20 cellular contexts compared by ENCODE assay signal in the genomic region with DNA sequence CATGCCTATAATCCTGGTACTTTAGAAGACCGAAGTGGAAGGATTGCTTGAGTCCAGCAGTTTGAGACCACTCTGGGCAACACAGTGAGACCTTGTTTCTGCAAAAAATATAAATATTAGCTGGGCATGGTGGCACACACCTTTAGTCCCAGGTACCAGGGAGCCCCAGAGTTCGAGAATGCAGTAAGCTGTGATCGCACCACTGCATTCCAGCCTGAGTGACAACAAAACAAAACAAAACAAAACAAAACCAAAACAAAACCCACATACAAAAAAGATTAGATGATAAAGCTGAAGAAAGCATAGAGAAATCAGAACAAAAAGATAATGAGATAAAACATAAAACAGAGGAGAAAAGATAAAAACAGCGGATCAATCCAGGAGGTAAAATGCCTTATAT.
DNase-seq lines count a peak whose midpoint lies in the region; ATAC-seq lines count a peak whose summit lies in the region.
"Had no signal": no experiment of that assay in that cellular context is flagged by ENCODE, and none has a peak within 500 bp of the region (broad histone marks: within the 10 kb centered on the region; RNA-seq: fewer than 3 reads in every experiment).

No MANE protein-coding gene starts in this region.

- peak in 1 of 3 donors; percentile 15 for DNase-seq in CD4-positive, CD25-positive, alpha-beta regulatory T cell
- no peak for DNase-seq in T-helper 2 cell treated with Interferon-gamma antibody and Interleukin-4, amounts not matched to agents 5 μg/mL and 100 μg/mL, for 36 hours (ENCODE audit: low spot score)
- no peak for DNase-seq in effector memory CD8-positive, alpha-beta T cell
- no peak for DNase-seq in NCI-H2107 (lab: John Stamatoyannopoulos, UW)
- DNase-seq in stimulated activated CD4-positive, alpha-beta T cell treated with anti-CD3 and anti-CD28 coated beads, Interleukin-15, amount 100 ng/mL, for 24 hours: no peak
- no peak for DNase-seq in stimulated activated CD4-positive, alpha-beta T cell treated with anti-CD3 and anti-CD28 coated beads, Interleukin-2, amount 100 ng/mL, for 48 hours
- DNase-seq in amniotic stem cell (lab: John Stamatoyannopoulos, UW): no peak
- DNase-seq: body of pancreas, COR-L47, DMS79, erythroblast, GF-D8, left colon, NCI-H2171, NCI-H510A treated with DMSO at 0.1 percent for 48 hours, occipital lobe, Peyer's patch, SIG-M5, upper lobe of left lung had no signal

- no peak overlapping the region for H3K9ac ChIP-seq in BLaER1

- H3K4me3 Mint-ChIP-seq in CD4-positive, CD25-positive, alpha-beta regulatory T cell: peak overlapping the region; percentile 9 to 88 (median 61)
- H3K4me3 Mint-ChIP-seq in T-helper 2 cell treated with Interferon-gamma antibody and Interleukin-4, amounts not matched to agents 5 μg/mL and 100 μg/mL, for 36 hours: peak overlapping the region; percentile 8
- peak overlapping the region; percentile 55 to 65 for H3K4me3 Mint-ChIP-seq in effector memory CD8-positive, alpha-beta T cell

- peak overlapping the region; percentile 14; the same call in 1 of the 2 replicates for H3K4me2 ChIP-seq in BLaER1

- peak overlapping the region; percentile 6 to 31 (median 22) for H3K27ac Mint-ChIP-seq in CD4-positive, CD25-positive, alpha-beta regulatory T cell
- H3K27ac Mint-ChIP-seq in T-helper 2 cell treated with Interferon-gamma antibody and Interleukin-4, amounts not matched to agents 5 μg/mL and 100 μg/mL, for 36 hours: peak overlapping the region; percentile 62
- peak overlapping the region; percentile 81 to 82 for H3K27ac Mint-ChIP-seq in effector memory CD8-positive, alpha-beta T cell

- H3K27me3 ChIP-seq in BLaER1: no peaks in the 10 kb centered on the region
- H3K27me3 ChIP-seq in CD4-positive, CD25-positive, alpha-beta regulatory T cell (ENCODE audit: control insufficient read depth, insufficient read depth, low read length): no peaks in the 10 kb centered on the region
- H3K27me3 ChIP-seq: body of pancreas, Peyer's patch, upper lobe of left lung had no signal

- ATAC-seq in CD4-positive, CD25-positive, alpha-beta regulatory T cell (ENCODE audit: low read depth in 2 of 2): no peak
- peak; percentile 57 for ATAC-seq in effector memory CD8-positive, alpha-beta T cell (replicated peaks)
- ATAC-seq: body of pancreas, left colon had no signal

- H3K9me3 ChIP-seq in BLaER1: peaks cover 5% of the 10 kb centered on the region; the same call in 1 of the 2 replicates
- H3K9me3 ChIP-seq in CD4-positive, CD25-positive, alpha-beta regulatory T cell (ENCODE audit: control insufficient read depth in 2 of 2, low read length in 2 of 2): no peaks in the 10 kb centered on the region
- H3K9me3 ChIP-seq: body of pancreas, Peyer's patch, upper lobe of left lung had no signal

- H4K20me1 ChIP-seq in BLaER1: peaks cover 100% of the 10 kb centered on the region

- H3K27ac ChIP-seq in BLaER1: 0 out of 2 replicates have a peak overlapping the region, but pooled peaks have one; percentile 10
- H3K27ac ChIP-seq in CD4-positive, CD25-positive, alpha-beta regulatory T cell (ENCODE audit: insufficient read depth, low read length, poor library complexity, severe bottlenecking): peak overlapping the region; percentile 65
- H3K27ac ChIP-seq: body of pancreas, Peyer's patch, upper lobe of left lung had no signal

- H3K4me3 ChIP-seq in BLaER1: no peak overlapping the region
- peak overlapping the region; percentile 66 for H3K4me3 ChIP-seq in CD4-positive, CD25-positive, alpha-beta regulatory T cell (ENCODE audit: low read depth, low read length)
- H3K4me3 ChIP-seq: body of pancreas, Peyer's patch, upper lobe of left lung had no signal

- H3K36me3 ChIP-seq in BLaER1: peaks cover 97% of the 10 kb centered on the region
- H3K36me3 ChIP-seq in CD4-positive, CD25-positive, alpha-beta regulatory T cell (ENCODE audit: control insufficient read depth, insufficient read depth, low read length): peaks cover 40% of the 10 kb centered on the region

- peaks cover 38 to 69% (median 50%) of the 10 kb centered on the region in 4 donors for H3K4me1 Mint-ChIP-seq in CD4-positive, CD25-positive, alpha-beta regulatory T cell
- H3K4me1 Mint-ChIP-seq in T-helper 2 cell treated with Interferon-gamma antibody and Interleukin-4, amounts not matched to agents 5 μg/mL and 100 μg/mL, for 36 hours (ENCODE audit: low read depth): peaks cover 30% of the 10 kb centered on the region
- peaks cover 35 to 56% of the 10 kb centered on the region in 2 donors for H3K4me1 Mint-ChIP-seq in effector memory CD8-positive, alpha-beta T cell (ENCODE audit: low read depth in 2 of 2)

- peaks cover 50% of the 10 kb centered on the region for H3K36me3 Mint-ChIP-seq in CD4-positive, CD25-positive, alpha-beta regulatory T cell
- peaks cover 52% of the 10 kb centered on the region for H3K36me3 Mint-ChIP-seq in T-helper 2 cell treated with Interferon-gamma antibody and Interleukin-4, amounts not matched to agents 5 μg/mL and 100 μg/mL, for 36 hours (ENCODE audit: low read depth)
- H3K36me3 Mint-ChIP-seq in effector memory CD8-positive, alpha-beta T cell (ENCODE audit: insufficient read depth): peaks cover 25% of the 10 kb centered on the region

- H3K27me3 Mint-ChIP-seq in CD4-positive, CD25-positive, alpha-beta regulatory T cell: no peaks in the 10 kb centered on the region
- H3K27me3 Mint-ChIP-seq in T-helper 2 cell treated with Interferon-gamma antibody and Interleukin-4, amounts not matched to agents 5 μg/mL and 100 μg/mL, for 36 hours (ENCODE audit: low read depth): no peaks in the 10 kb centered on the region
- H3K27me3 Mint-ChIP-seq in effector memory CD8-positive, alpha-beta T cell: no peaks in the 10 kb centered on the region

- H3K9me3 Mint-ChIP-seq in CD4-positive, CD25-positive, alpha-beta regulatory T cell: no peaks in the 10 kb centered on the region
- H3K9me3 Mint-ChIP-seq in T-helper 2 cell treated with Interferon-gamma antibody and Interleukin-4, amounts not matched to agents 5 μg/mL and 100 μg/mL, for 36 hours: no peaks in the 10 kb centered on the region
- H3K9me3 Mint-ChIP-seq in effector memory CD8-positive, alpha-beta T cell: no peaks in the 10 kb centered on the region

- peaks cover 26% of the 10 kb centered on the region for H3K4me1 ChIP-seq in BLaER1
- H3K4me1 ChIP-seq in CD4-positive, CD25-positive, alpha-beta regulatory T cell (ENCODE audit: control insufficient read depth, insufficient read depth, low read length, poor library complexity, severe bottlenecking): peaks cover 22% of the 10 kb centered on the region
- H3K4me1 ChIP-seq: body of pancreas, Peyer's patch, upper lobe of left lung had no signal

Comparison
In these comparisons a context has a peak if more than half of its experiments do, and no peak if none do; other contexts are left out.
1. H3K27ac Mint-ChIP-seq: peak in every context shown above with its lines; median percentile 82 in effector memory CD8-positive, alpha-beta T cell; 62 in T-helper 2 cell treated with Interferon-gamma antibody and Interleukin-4, amounts not matched to agents 5 μg/mL and 100 μg/mL, for 36 hours; 22 in CD4-positive, CD25-positive, alpha-beta regulatory T cell.
2. H3K4me3 Mint-ChIP-seq: peak in every context shown above with its lines; median percentile 61 in CD4-positive, CD25-positive, alpha-beta regulatory T cell; 60 in effector memory CD8-positive, alpha-beta T cell; 8 in T-helper 2 cell treated with Interferon-gamma antibody and Interleukin-4, amounts not matched to agents 5 μg/mL and 100 μg/mL, for 36 hours.